27 cellular contexts compared by ENCODE assay signal in genomic region chr12:42946776-42947435, GRCh38.
DNase-seq lines count a peak whose midpoint lies in the region; ATAC-seq and TF ChIP-seq lines count a peak whose summit lies in the region.
"Had no signal": no experiment of that assay in that cellular context is flagged by ENCODE, and none has a peak within 500 bp of the region (broad histone marks: within the 10 kb centered on the region; RNA-seq: fewer than 3 reads in every experiment).

No MANE protein-coding gene starts in this region.

- DNase-seq in activated naive CD8-positive, alpha-beta T cell treated with anti-CD3 and anti-CD28 coated beads for 36 hours: no peak
- DNase-seq in activated naive CD8-positive, alpha-beta T cell treated with anti-CD3 and anti-CD28 coated beads, Interleukin-2, amount 50 U/mL, for 24 hours: no peak
- DNase-seq in RWPE1 (ENCODE audit: low spot score) (no peak), fibroblast of mammary gland (ENCODE audit: low read depth) (peak; percentile 39), ascending aorta (ENCODE audit: low spot score in 2 of 2) (no peak), amniotic stem cell (lab: John Stamatoyannopoulos, UW) (no peak), GM20000 (ENCODE audit: low spot score) (no peak)
- DNase-seq: activated T-cell treated with anti-CD3 and anti-CD28 coated beads, Interleukin-2, amount 50 U/mL, for 1 hour; adrenal gland; AML-193; CD8-positive, alpha-beta T cell; cortex of kidney; GF-D8; glutamatergic neuron; kidney; MV-4-11; NCI-H1694; NCI-H226; stomach; T-helper 1 cell had no signal

- no peaks in the 10 kb centered on the region for H3K36me3 Mint-ChIP-seq in activated naive CD8-positive, alpha-beta T cell treated with anti-CD3 and anti-CD28 coated beads for 36 hours
- H3K36me3 Mint-ChIP-seq in activated naive CD8-positive, alpha-beta T cell treated with anti-CD3 and anti-CD28 coated beads, Interleukin-2, amount 50 U/mL, for 24 hours (ENCODE audit: low read depth): no peaks in the 10 kb centered on the region
- H3K36me3 Mint-ChIP-seq: CD8-positive, alpha-beta T cell had no signal

- H3K9me3 ChIP-seq in ascending aorta: no peaks in the 10 kb centered on the region
- H3K9me3 ChIP-seq: adrenal gland had no signal

- no peaks in the 10 kb centered on the region for H3K27me3 ChIP-seq in ascending aorta
- H3K27me3 ChIP-seq: adrenal gland, cardiac muscle cell, stomach had no signal

- no peak overlapping the region for H3K4me3 Mint-ChIP-seq in activated naive CD8-positive, alpha-beta T cell treated with anti-CD3 and anti-CD28 coated beads for 36 hours
- no peak overlapping the region for H3K4me3 Mint-ChIP-seq in activated naive CD8-positive, alpha-beta T cell treated with anti-CD3 and anti-CD28 coated beads, Interleukin-2, amount 50 U/mL, for 24 hours
- H3K4me3 Mint-ChIP-seq: CD8-positive, alpha-beta T cell; type B pancreatic cell had no signal

- H3K9me3 Mint-ChIP-seq in activated naive CD8-positive, alpha-beta T cell treated with anti-CD3 and anti-CD28 coated beads for 36 hours: peaks cover 10% of the 10 kb centered on the region
- H3K9me3 Mint-ChIP-seq in activated naive CD8-positive, alpha-beta T cell treated with anti-CD3 and anti-CD28 coated beads, Interleukin-2, amount 50 U/mL, for 24 hours: peaks cover 22% of the 10 kb centered on the region

- no peaks in the 10 kb centered on the region for H3K4me1 Mint-ChIP-seq in activated naive CD8-positive, alpha-beta T cell treated with anti-CD3 and anti-CD28 coated beads for 36 hours
- H3K4me1 Mint-ChIP-seq in activated naive CD8-positive, alpha-beta T cell treated with anti-CD3 and anti-CD28 coated beads, Interleukin-2, amount 50 U/mL, for 24 hours: no peaks in the 10 kb centered on the region

- POLR2A ChIA-PET in RWPE1 (lab: Yijun Ruan, JAX; ENCODE audit: low non-redundant PET): no interaction called here

- intact Hi-C loops in ascending aorta (cut with DNase I): no loop called here

- H3K36me3 ChIP-seq in ascending aorta: no peaks in the 10 kb centered on the region
- H3K36me3 ChIP-seq: adrenal gland, cardiac muscle cell, stomach had no signal

- CTCF ChIA-PET in RWPE1 (lab: Yijun Ruan, JAX): no interaction called here

- H3K4me3 ChIP-seq in fibroblast of mammary gland (ENCODE audit: control insufficient read depth, low read depth, low read length) (no peak overlapping the region), ascending aorta (no peak overlapping the region)
- H3K4me3 ChIP-seq: adrenal gland, cardiac muscle cell, lung, stomach had no signal

- TF ChIP-seq CTCF in RWPE1 (conservative IDR thresholded peaks at IDR 0.05; ENCODE audit: low read depth): no peak
- no peak for TF ChIP-seq CTCF in fibroblast of mammary gland (conservative IDR thresholded peaks at IDR 0.05; ENCODE audit: control insufficient read depth, insufficient read depth, low read depth, low read length)
- no peak for TF ChIP-seq CTCF in ascending aorta (IDR thresholded peaks at IDR 0.05)
- TF ChIP-seq CTCF in GM20000 (IDR thresholded peaks at IDR 0.05; ENCODE audit: extremely low read depth, missing control alignments): no peak

- H3K27ac Mint-ChIP-seq in activated naive CD8-positive, alpha-beta T cell treated with anti-CD3 and anti-CD28 coated beads for 36 hours: peak overlapping the region; percentile 49
- H3K27ac Mint-ChIP-seq in activated naive CD8-positive, alpha-beta T cell treated with anti-CD3 and anti-CD28 coated beads, Interleukin-2, amount 50 U/mL, for 24 hours: no peak overlapping the region
- H3K27ac Mint-ChIP-seq: CD8-positive, alpha-beta T cell; progenitor cell of endocrine pancreas; type B pancreatic cell had no signal

- peak overlapping the region; percentile 44; the same call in 1 of the 2 replicates for H3K27ac ChIP-seq in RWPE1
- no peak overlapping the region for H3K27ac ChIP-seq in ascending aorta
- H3K27ac ChIP-seq: adrenal gland, cardiac muscle cell, KMS-11, stomach had no signal

- no peaks in the 10 kb centered on the region for H3K4me1 ChIP-seq in ascending aorta
- H3K4me1 ChIP-seq: adrenal gland, stomach had no signal

- ATAC-seq in activated naive CD8-positive, alpha-beta T cell treated with anti-CD3 and anti-CD28 coated beads, Interleukin-2, amount 50 U/mL, for 24 hours: no peak
- ATAC-seq in GM19328 (IDR thresholded peaks at IDR 0.05; ENCODE audit: unreplicated experiment): no peak
- ATAC-seq: CD8-positive, alpha-beta T cell; Panc1 had no signal

- no peaks in the 10 kb centered on the region for H3K27me3 Mint-ChIP-seq in activated naive CD8-positive, alpha-beta T cell treated with anti-CD3 and anti-CD28 coated beads for 36 hours
- peaks cover 3% of the 10 kb centered on the region for H3K27me3 Mint-ChIP-seq in activated naive CD8-positive, alpha-beta T cell treated with anti-CD3 and anti-CD28 coated beads, Interleukin-2, amount 50 U/mL, for 24 hours
- H3K27me3 Mint-ChIP-seq: progenitor cell of endocrine pancreas, type B pancreatic cell had no signal
